Comparison of ENCODE assay signal across 25 cellular contexts in genomic region chrX:154597221-154597620, GRCh38. TPM values are rescaled to one million over a fixed set of nuclear protein-coding genes. Genes with fewer than 3 reads are reported as not detected.
DNase-seq lines count a peak whose midpoint lies in the region; ATAC-seq, FAIRE-seq and TF ChIP-seq lines count a peak whose summit lies in the region.
"Had no signal": no experiment of that assay in that cellular context is flagged by ENCODE, and none has a peak within 500 bp of the region (broad histone marks: within the 10 kb centered on the region; RNA-seq: fewer than 3 reads in every experiment).

No MANE protein-coding gene starts in this region.

- H3K27ac ChIP-seq in GM23338 (ENCODE audit: low read depth) (peak overlapping the region; percentile 80), Panc1 (ENCODE audit: low read length) (peak overlapping the region; percentile 74), K562 (ENCODE audit: extremely low read depth, low read depth, low read length) (no peak overlapping the region), mesendoderm (ENCODE audit: low read depth, low read length) (no peak overlapping the region), brain microvascular endothelial cell (no peak overlapping the region), endodermal cell (ENCODE audit: low read depth, low read length) (no peak overlapping the region)
- H3K27ac ChIP-seq: C4-2B had no signal

- ATAC-seq in GM23338 (no peak), Panc1 (no peak), K562 (no peak), GM19023 (IDR thresholded peaks at IDR 0.05; ENCODE audit: unreplicated experiment) (no peak)
- ATAC-seq: HepG2 had no signal

- H3K9me2 ChIP-seq in GM23338 (ENCODE audit: insufficient read depth): no peaks in the 10 kb centered on the region

- H3K79me2 ChIP-seq in GM23338 (replicated peaks; ENCODE audit: insufficient read depth): no peaks in the 10 kb centered on the region
- H3K79me2 ChIP-seq in K562 (ENCODE audit: control insufficient read depth, insufficient read depth, low read length): no peaks in the 10 kb centered on the region
- H3K79me2 ChIP-seq in mesendoderm (ENCODE audit: control insufficient read depth, insufficient read depth, low read length): no peaks in the 10 kb centered on the region

- H3K4me2 ChIP-seq in GM23338 (no peak overlapping the region), K562 (ENCODE audit: insufficient read depth, low read length) (no peak overlapping the region), mesendoderm (ENCODE audit: low read length) (no peak overlapping the region)

- WGBS in K562 (ENCODE audit: insufficient coverage, low coverage, missing lambda C conversion rate): 20% methylated on average over 12 of the region's 12 CpGs
- no CpG with 5 or more reads among the region's 12 CpGs for WGBS in mesendoderm (ENCODE audit: extremely low coverage, insufficient coverage, low lambda C conversion rate)
- 94 to 100% methylated on average over 2 to 12 of the region's 12 CpGs for WGBS in endodermal cell (ENCODE audit: insufficient coverage in 1 of 2, insufficient read length in 1 of 2), 2 experiments

- H3K79me1 ChIP-seq in mesendoderm (ENCODE audit: low read length): no peaks in the 10 kb centered on the region

- H3K4me1 Mint-ChIP-seq in GM23338: peaks cover 26% of the 10 kb centered on the region
- no peaks in the 10 kb centered on the region for H3K4me1 Mint-ChIP-seq in endodermal cell

- H3K9ac ChIP-seq in K562 (ENCODE audit: insufficient read depth in 1 of 2, low read depth in 2 of 2, low read length in 2 of 2) (no peak overlapping the region), mesendoderm (ENCODE audit: low read length) (no peak overlapping the region), endodermal cell (ENCODE audit: extremely low read depth, low read length, poor library complexity, severe bottlenecking) (no peak overlapping the region)

- no peak overlapping the region for H2BK120ac ChIP-seq in mesendoderm (ENCODE audit: low read depth, low read length)

- no peak overlapping the region for H2BK15ac ChIP-seq in mesendoderm (replicated peaks; ENCODE audit: low read depth)

- no peak overlapping the region for H3K23ac ChIP-seq in mesendoderm (ENCODE audit: low read length)

- H4K8ac ChIP-seq in mesendoderm (ENCODE audit: low read depth, low read length): no peak overlapping the region

- no peak overlapping the region for H3K4ac ChIP-seq in mesendoderm (ENCODE audit: low read depth, low read length)

- H3K4me3 Mint-ChIP-seq in GM23338: no peak overlapping the region; the same call in 2 of the 3 replicates
- no peak overlapping the region for H3K4me3 Mint-ChIP-seq in endodermal cell
- H3K4me3 Mint-ChIP-seq: CD8-positive, alpha-beta memory T cell; HFFc6 had no signal

- H4K20me1 ChIP-seq in GM23338 (replicated peaks; ENCODE audit: insufficient read depth) (no peaks in the 10 kb centered on the region), K562 (replicated peaks; ENCODE audit: control insufficient read depth, insufficient read depth, low read length) (no peaks in the 10 kb centered on the region)

- H3K9me3 Mint-ChIP-seq in GM23338: peaks cover 25% of the 10 kb centered on the region; the same call in 2 of the 3 replicates
- peaks cover 80% of the 10 kb centered on the region for H3K9me3 Mint-ChIP-seq in endodermal cell
- H3K9me3 Mint-ChIP-seq: HFFc6 had no signal

- no peak for TF ChIP-seq EP300 in K562 (IDR thresholded peaks at IDR 0.05; ENCODE audit: low read length)

- TF ChIP-seq CTCF in GM23338 (conservative IDR thresholded peaks at IDR 0.05; ENCODE audit: low read depth in 2 of 2) (no peak), Panc1 (IDR thresholded peaks at IDR 0.05) (no peak), K562 (IDR thresholded peaks at IDR 0.05 in 2 of 3, conservative IDR thresholded peaks at IDR 0.05 in 1 of 3; ENCODE audit: insufficient read depth in 2 of 3, low read depth in 1 of 3, low read length in 3 of 3) (no peak), brain microvascular endothelial cell (IDR thresholded peaks at IDR 0.05; ENCODE audit: low read depth, low read length, missing control alignments) (no peak), endodermal cell (conservative IDR thresholded peaks at IDR 0.05) (no peak)

- DNase-seq in GM23338 (ENCODE audit: low spot score): no peak
- DNase-seq in Panc1 (ENCODE audit: low read depth, low spot score): no peak
- no peak for DNase-seq in K562 (ENCODE audit: extremely low read depth in 1 of 4, low spot score in 3 of 4)
- DNase-seq in mesendoderm: peak; percentile 5
- no peak for DNase-seq in globus pallidus (ENCODE audit: low spot score)
- DNase-seq in brain microvascular endothelial cell: no peak
- no peak for DNase-seq in endodermal cell
- DNase-seq: CD8-positive, alpha-beta memory T cell; GDM1; KBM-7; NCI-H1092; NCI-H1436; NCI-H187 treated with DMSO at 0.1 percent for 48 hours; NCI-H2107; NCI-H82; SHP77 had no signal

- no peak for TF ChIP-seq POLR2A in K562 (conservative IDR thresholded peaks at IDR 0.05)

- intact Hi-C loops in Panc1 (cut with micrococcal nuclease; ENCODE audit: unreplicated experiment) (no loop called here), K562 (cut with micrococcal nuclease) (no loop called here)

- H3K9me3 ChIP-seq in Panc1 (ENCODE audit: control insufficient read depth, insufficient read depth, low read depth, low read length): no peaks in the 10 kb centered on the region
- H3K9me3 ChIP-seq in K562 (replicated peaks; ENCODE audit: control insufficient read depth, insufficient read depth, low read depth, low read length): no peaks in the 10 kb centered on the region; the same call in 1 of the 2 replicates
- peaks cover 12% of the 10 kb centered on the region for H3K9me3 ChIP-seq in endodermal cell (ENCODE audit: control insufficient read depth, low read length)

- H3K4me1 ChIP-seq in GM23338 (ENCODE audit: insufficient read depth) (peaks cover 11% of the 10 kb centered on the region), Panc1 (ENCODE audit: control insufficient read depth, insufficient read depth, low read length) (peaks cover 12% of the 10 kb centered on the region), K562 (replicated peaks in 1 of 2; ENCODE audit: control insufficient read depth in 2 of 2, insufficient read depth in 2 of 2, low read length in 2 of 2) (peaks cover 0 to 9% of the 10 kb centered on the region in 2 experiments; a peak in 2 of 5 replicates), mesendoderm (ENCODE audit: control insufficient read depth, low read depth, low read length) (no peaks in the 10 kb centered on the region), endodermal cell (ENCODE audit: control insufficient read depth, insufficient read depth, low read length) (no peaks in the 10 kb centered on the region)

- POLR2A ChIA-PET in Panc1 (lab: Charles Lee): no interaction called here
- POLR2A ChIA-PET in K562 (lab: Yijun Ruan, JAX): no interaction called here

- no peak overlapping the region for H3K56ac ChIP-seq in mesendoderm (ENCODE audit: low read length)

- FAIRE-seq in K562 (lab: Jason Lieb, UNC): no peak
- FAIRE-seq: A204.1, GM18507, GM19239, HepG2 had no signal

- BruUV-seq in Panc1 (replicated peaks; lab: Mats Ljungman, UMichigan): no TSS peak
- no TSS peak for BruUV-seq in K562 (replicated peaks; lab: Mats Ljungman, UMichigan)

- H3K36me3 Mint-ChIP-seq in GM23338 (ENCODE audit: low read depth) (peaks cover 23% of the 10 kb centered on the region), endodermal cell (ENCODE audit: low read depth) (no peaks in the 10 kb centered on the region)
- H3K36me3 Mint-ChIP-seq: CD8-positive, alpha-beta memory T cell had no signal

- H3K27me3 Mint-ChIP-seq in GM23338 (ENCODE audit: insufficient read depth, low read depth, poor library complexity) (peaks cover 4% of the 10 kb centered on the region), endodermal cell (ENCODE audit: insufficient read depth) (peaks cover 25% of the 10 kb centered on the region)

- H3F3A ChIP-seq in GM23338 (replicated peaks; ENCODE audit: low read depth): no peaks in the 10 kb centered on the region

- no peak overlapping the region for H3K18ac ChIP-seq in mesendoderm (ENCODE audit: low read length)

- no peak overlapping the region for H2AK5ac ChIP-seq in mesendoderm (ENCODE audit: low read length)

- H4K5ac ChIP-seq in mesendoderm (ENCODE audit: low read length): no peak overlapping the region

- in situ Hi-C loops in Panc1 (cut with HindIII; ENCODE audit: low pct_unique_long_range_greater_than_20kb, low sequenced_read_pairs): no loop called here
- in situ Hi-C loops in K562 (cut with MboI): loop anchor here (25.0 kb wide), 1 partner anchor 140 kb away; no protein-coding TSS in a partner anchor
- in situ Hi-C loops in brain microvascular endothelial cell (cut with HindIII; ENCODE audit: low pct_ligation_motif_present, low sequenced_read_pairs): no loop called here

- CTCF ChIA-PET in Panc1 (lab: Charles Lee): no interaction called here
- CTCF ChIA-PET in K562 (lab: Yijun Ruan, JAX; ENCODE audit: low intra/inter-chr PET ratio): no interaction called here

- no peak overlapping the region for H3K4me3 ChIP-seq in GM23338
- H3K4me3 ChIP-seq in Panc1 (ENCODE audit: low read depth in 2 of 2, low read length in 2 of 2): no peak overlapping the region
- no peak overlapping the region for H3K4me3 ChIP-seq in K562
- no peak overlapping the region for H3K4me3 ChIP-seq in mesendoderm (ENCODE audit: low read length)
- H3K4me3 ChIP-seq in brain microvascular endothelial cell (ENCODE audit: low read depth, low read length): no peak overlapping the region
- H3K4me3 ChIP-seq in endodermal cell (ENCODE audit: low read length): no peak overlapping the region

- H2AFZ ChIP-seq in GM23338 (no peak overlapping the region), K562 (ENCODE audit: low read depth, low read length) (no peak overlapping the region)

- no peak for TF ChIP-seq RAD21 in K562 (CRISPR knock-in tag; conservative IDR thresholded peaks at IDR 0.05 in 1 of 2, IDR thresholded peaks at IDR 0.05 in 1 of 2)

- H3K9me1 ChIP-seq in K562 (ENCODE audit: control insufficient read depth, insufficient read depth, low read length): no peaks in the 10 kb centered on the region

- H3K27me3 ChIP-seq in GM23338 (ENCODE audit: insufficient read depth): no peaks in the 10 kb centered on the region
- no peaks in the 10 kb centered on the region for H3K27me3 ChIP-seq in Panc1 (ENCODE audit: control insufficient read depth, insufficient read depth, low read length)
- peaks cover 6 to 41% of the 10 kb centered on the region in 2 experiments; a peak in 3 of 5 replicates for H3K27me3 ChIP-seq in K562 (ENCODE audit: control insufficient read depth in 2 of 2, insufficient read depth in 2 of 2, low read length in 2 of 2)
- H3K27me3 ChIP-seq in mesendoderm (ENCODE audit: insufficient read depth, low read length, poor library complexity): no peaks in the 10 kb centered on the region
- H3K27me3 ChIP-seq in brain microvascular endothelial cell (replicated peaks): no peaks in the 10 kb centered on the region
- H3K27me3 ChIP-seq in endodermal cell (ENCODE audit: control insufficient read depth, insufficient read depth, low read length, poor library complexity, severe bottlenecking): no peaks in the 10 kb centered on the region

- H2BK5ac ChIP-seq in mesendoderm (ENCODE audit: low read length): no peak overlapping the region

- H3K36me3 ChIP-seq in GM23338 (ENCODE audit: insufficient read depth): no peaks in the 10 kb centered on the region
- no peaks in the 10 kb centered on the region for H3K36me3 ChIP-seq in Panc1 (ENCODE audit: control insufficient read depth, insufficient read depth, low read length)
- H3K36me3 ChIP-seq in K562 (ENCODE audit: control insufficient read depth, insufficient read depth, low read length): no peaks in the 10 kb centered on the region
- H3K36me3 ChIP-seq in mesendoderm (ENCODE audit: control insufficient read depth, insufficient read depth, low read length): no peaks in the 10 kb centered on the region
- no peaks in the 10 kb centered on the region for H3K36me3 ChIP-seq in brain microvascular endothelial cell (replicated peaks)
- H3K36me3 ChIP-seq in endodermal cell (ENCODE audit: control insufficient read depth, insufficient read depth, low read length): no peaks in the 10 kb centered on the region

- H3K27ac Mint-ChIP-seq in GM23338 (no peak overlapping the region; the same call in 1 of the 2 replicates), endodermal cell (no peak overlapping the region)
- H3K27ac Mint-ChIP-seq: HFFc6 had no signal

RNA-seq across cellular contexts. Expression of gene CTAG1A, which starts 12.3 kb away (rescaled TPM):
- not detected in 2 replicates for total RNA-seq in GM23338 (2014; rRNA removed; shearing (Covaris generic))
- not detected in 2 replicates for polyA plus RNA-seq in GM23338 (2016; fragmentation: Nextera tagmentation; extraction: Ambion mirVana)
- total RNA-seq in Panc1 (2021; ENCODE audit: unreplicated experiment): not detected
- polyA plus RNA-seq in Panc1 (2012; ENCODE audit: insufficient read length): not detected
- total RNA-seq in K562 (2011; cell fraction: chromatin; rRNA removed; ENCODE audit: low replicate concordance): not detected in 2 replicates
- not detected in 2 replicates for total RNA-seq in K562 (2011; cell fraction: nucleolus; rRNA removed)
- total RNA-seq in K562 (2011; cell fraction: nucleoplasm; rRNA removed): not detected in 2 replicates
- 0.32 TPM in 1 of 2 replicates, not detected in the other for total RNA-seq in K562 (2014; rRNA removed)
- total RNA-seq in K562 (2014; rRNA removed; fragmentation: Illumina TruSeq; extraction: Trizol): not detected in 2 replicates
- total RNA-seq in K562 (2015; rRNA removed; fragmentation: Illumina TruSeq; extraction: Trizol): not detected in 2 replicates
- not detected in 2 replicates for total RNA-seq in K562 (2021)
- polyA plus RNA-seq in K562 (2011; rRNA removed): 0.12 TPM in 1 of 2 replicates, not detected in the other
- not detected in 2 replicates for polyA plus RNA-seq in K562 (2011; cell fraction: cytosol; rRNA removed)
- polyA plus RNA-seq in K562 (2011; cell fraction: nucleus; rRNA removed): not detected in 2 replicates
- not detected in 2 replicates for polyA plus RNA-seq in K562 (2012)
- not detected in 2 replicates for polyA plus RNA-seq in K562 (2014; fragmentation: Illumina TruSeq; extraction: Trizol)
- polyA plus RNA-seq in K562 (2014; fragmentation: Nextera tagmentation; extraction: Ambion mirVana): not detected
- not detected in 2 replicates for polyA plus RNA-seq in K562 (2014; rRNA removed)
- polyA minus RNA-seq in K562 (2011; rRNA and poly(A)+ RNA removed): not detected in 2 replicates
- not detected in 2 replicates for polyA minus RNA-seq in K562 (2011; cell fraction: cytosol; rRNA and poly(A)+ RNA removed)
- not detected in 2 replicates for polyA minus RNA-seq in K562 (2011; cell fraction: nucleus; rRNA and poly(A)+ RNA removed)
- polyA plus RNA-seq in mesendoderm (2013, experiment 1 of 2): not detected
- polyA plus RNA-seq in mesendoderm (2013, experiment 2 of 2): not detected
- not detected for total RNA-seq in endodermal cell
- not detected for polyA plus RNA-seq in endodermal cell (2013, experiment 1 of 2)
- not detected for polyA plus RNA-seq in endodermal cell (2013, experiment 2 of 2)
- total RNA-seq: CD8-positive, alpha-beta memory T cell; Daoy; H7; HepG2; HFFc6 had no signal
- polyA plus RNA-seq: CD8-positive, alpha-beta memory T cell; HepG2 had no signal

RNA-seq across cellular contexts. Expression of gene CTAG1B, which starts 21.9 kb away (rescaled TPM):
- total RNA-seq in GM23338 (2014; rRNA removed; shearing (Covaris generic)): not detected in 2 replicates
- polyA plus RNA-seq in GM23338 (2016; fragmentation: Nextera tagmentation; extraction: Ambion mirVana) (not detected in 2 replicates), K562 (2011; rRNA removed) (not detected in 2 replicates), K562 (2014; fragmentation: Illumina TruSeq; extraction: Trizol) (not detected in 2 replicates), K562 (2014; fragmentation: Nextera tagmentation; extraction: Ambion mirVana) (not detected), K562 (2014; rRNA removed) (not detected in 2 replicates)
- total RNA-seq in Panc1 (2021; ENCODE audit: unreplicated experiment) (not detected), K562 (2014; rRNA removed) (not detected in 2 replicates), K562 (2014; rRNA removed; fragmentation: Illumina TruSeq; extraction: Trizol) (not detected in 2 replicates), K562 (2015; rRNA removed; fragmentation: Illumina TruSeq; extraction: Trizol) (not detected in 2 replicates), K562 (2021) (not detected in 2 replicates), endodermal cell (not detected)
- polyA plus RNA-seq in Panc1 (2012; ENCODE audit: insufficient read length): not detected
- not detected in 2 replicates for total RNA-seq in K562 (2011; cell fraction: chromatin; rRNA removed; ENCODE audit: low replicate concordance)
- not detected in 2 replicates for total RNA-seq in K562 (2011; cell fraction: nucleolus; rRNA removed)
- total RNA-seq in K562 (2011; cell fraction: nucleoplasm; rRNA removed): not detected in 2 replicates
- not detected in 2 replicates for polyA plus RNA-seq in K562 (2011; cell fraction: cytosol; rRNA removed)
- not detected in 2 replicates for polyA plus RNA-seq in K562 (2011; cell fraction: nucleus; rRNA removed)
- polyA plus RNA-seq in K562 (2012): not detected in 2 replicates
- polyA minus RNA-seq in K562 (2011; rRNA and poly(A)+ RNA removed): not detected in 2 replicates
- polyA minus RNA-seq in K562 (2011; cell fraction: cytosol; rRNA and poly(A)+ RNA removed): not detected in 2 replicates
- not detected in 2 replicates for polyA minus RNA-seq in K562 (2011; cell fraction: nucleus; rRNA and poly(A)+ RNA removed)
- not detected for polyA plus RNA-seq in mesendoderm (2013, experiment 1 of 2)
- polyA plus RNA-seq in mesendoderm (2013, experiment 2 of 2): not detected
- polyA plus RNA-seq in endodermal cell (2013, experiment 1 of 2): not detected
- not detected for polyA plus RNA-seq in endodermal cell (2013, experiment 2 of 2)
- total RNA-seq: CD8-positive, alpha-beta memory T cell; Daoy; H7; HepG2; HFFc6 had no signal
- polyA plus RNA-seq: CD8-positive, alpha-beta memory T cell; HepG2 had no signal

RNA-seq across cellular contexts. Expression of gene IKBKG, which starts 49.8 kb away (rescaled TPM):
- 13.5 and 14.9 TPM in 2 replicates for total RNA-seq in GM23338 (2014; rRNA removed; shearing (Covaris generic))
- polyA plus RNA-seq in GM23338 (2016; fragmentation: Nextera tagmentation; extraction: Ambion mirVana) (11.5 and 12.6 TPM in 2 replicates), K562 (2011; rRNA removed) (23.4 and 29.9 TPM in 2 replicates), K562 (2014; fragmentation: Illumina TruSeq; extraction: Trizol) (18.6 and 29.3 TPM in 2 replicates), K562 (2014; fragmentation: Nextera tagmentation; extraction: Ambion mirVana) (under 1 TPM; 0.68 to 0.99 TPM), K562 (2014; rRNA removed) (52.9 and 60.0 TPM in 2 replicates)
- total RNA-seq in Panc1 (2021; ENCODE audit: unreplicated experiment) (76.3 TPM), K562 (2014; rRNA removed) (28.2 and 45.3 TPM in 2 replicates), K562 (2014; rRNA removed; fragmentation: Illumina TruSeq; extraction: Trizol) (6.8 and 10.6 TPM in 2 replicates), K562 (2015; rRNA removed; fragmentation: Illumina TruSeq; extraction: Trizol) (21.9 and 22.2 TPM in 2 replicates), K562 (2021) (46.2 and 51.8 TPM in 2 replicates), endodermal cell (10 to 100 TPM; 19.8 to 20.3 TPM)
- 104 TPM for polyA plus RNA-seq in Panc1 (2012; ENCODE audit: insufficient read length)
- 24.9 and 66.1 TPM in 2 replicates for total RNA-seq in K562 (2011; cell fraction: chromatin; rRNA removed; ENCODE audit: low replicate concordance)
- 52.9 and 57.4 TPM in 2 replicates for total RNA-seq in K562 (2011; cell fraction: nucleolus; rRNA removed)
- 30.5 and 36.4 TPM in 2 replicates for total RNA-seq in K562 (2011; cell fraction: nucleoplasm; rRNA removed)
- polyA plus RNA-seq in K562 (2011; cell fraction: cytosol; rRNA removed): 34.4 and 69.6 TPM in 2 replicates
- polyA plus RNA-seq in K562 (2011; cell fraction: nucleus; rRNA removed): 90.6 and 112 TPM in 2 replicates
- polyA plus RNA-seq in K562 (2012): 32.7 and 39.8 TPM in 2 replicates
- 4.2 and 5.7 TPM in 2 replicates for polyA minus RNA-seq in K562 (2011; rRNA and poly(A)+ RNA removed)
- 16.6 and 19.2 TPM in 2 replicates for polyA minus RNA-seq in K562 (2011; cell fraction: cytosol; rRNA and poly(A)+ RNA removed)
- 19.4 and 22.9 TPM in 2 replicates for polyA minus RNA-seq in K562 (2011; cell fraction: nucleus; rRNA and poly(A)+ RNA removed)
- polyA plus RNA-seq in mesendoderm (2013, experiment 1 of 2): 11.1 TPM
- polyA plus RNA-seq in mesendoderm (2013, experiment 2 of 2): 11.7 TPM
- 16.9 TPM for polyA plus RNA-seq in endodermal cell (2013, experiment 1 of 2)
- polyA plus RNA-seq in endodermal cell (2013, experiment 2 of 2): 17.1 TPM

RNA-seq across cellular contexts. Expression of gene G6PD, which starts 50.6 kb away (rescaled TPM):
- total RNA-seq in GM23338 (2014; rRNA removed; shearing (Covaris generic)): 66.2 and 66.7 TPM in 2 replicates
- polyA plus RNA-seq in GM23338 (2016; fragmentation: Nextera tagmentation; extraction: Ambion mirVana) (14.3 and 14.4 TPM in 2 replicates), K562 (2011; rRNA removed) (44.6 and 133 TPM in 2 replicates), K562 (2014; fragmentation: Illumina TruSeq; extraction: Trizol) (222 and 260 TPM in 2 replicates), K562 (2014; fragmentation: Nextera tagmentation; extraction: Ambion mirVana) (10 to 100 TPM in 1 of 2 experiments, 1 to 10 TPM in 1; 2.9 to 18.3 TPM), K562 (2014; rRNA removed) (86.3 and 104 TPM in 2 replicates)
- total RNA-seq in Panc1 (2021; ENCODE audit: unreplicated experiment) (615 TPM), K562 (2014; rRNA removed) (80.2 and 104 TPM in 2 replicates), K562 (2014; rRNA removed; fragmentation: Illumina TruSeq; extraction: Trizol) (28.7 and 44.7 TPM in 2 replicates), K562 (2015; rRNA removed; fragmentation: Illumina TruSeq; extraction: Trizol) (66.4 and 73.6 TPM in 2 replicates), K562 (2021) (205 and 212 TPM in 2 replicates), endodermal cell (10 to 100 TPM; 71.7 to 81.4 TPM)
- 973 TPM for polyA plus RNA-seq in Panc1 (2012; ENCODE audit: insufficient read length)
- total RNA-seq in K562 (2011; cell fraction: chromatin; rRNA removed; ENCODE audit: low replicate concordance): 99.3 and 369 TPM in 2 replicates
- total RNA-seq in K562 (2011; cell fraction: nucleolus; rRNA removed): 201 and 212 TPM in 2 replicates
- 122 and 126 TPM in 2 replicates for total RNA-seq in K562 (2011; cell fraction: nucleoplasm; rRNA removed)
- 69.2 and 84.8 TPM in 2 replicates for polyA plus RNA-seq in K562 (2011; cell fraction: cytosol; rRNA removed)
- 266 and 292 TPM in 2 replicates for polyA plus RNA-seq in K562 (2011; cell fraction: nucleus; rRNA removed)
- polyA plus RNA-seq in K562 (2012): 217 and 238 TPM in 2 replicates
- 39.7 and 47.5 TPM in 2 replicates for polyA minus RNA-seq in K562 (2011; rRNA and poly(A)+ RNA removed)
- 94.5 and 147 TPM in 2 replicates for polyA minus RNA-seq in K562 (2011; cell fraction: cytosol; rRNA and poly(A)+ RNA removed)
- polyA minus RNA-seq in K562 (2011; cell fraction: nucleus; rRNA and poly(A)+ RNA removed): 96.3 and 128 TPM in 2 replicates
- 47.0 TPM for polyA plus RNA-seq in mesendoderm (2013, experiment 1 of 2)
- polyA plus RNA-seq in mesendoderm (2013, experiment 2 of 2): 49.5 TPM
- polyA plus RNA-seq in endodermal cell (2013, experiment 1 of 2): 69.5 TPM
- polyA plus RNA-seq in endodermal cell (2013, experiment 2 of 2): 64.0 TPM

RNA-seq across cellular contexts. Expression of gene CTAG2, which starts 56.2 kb away (rescaled TPM):
- total RNA-seq in GM23338 (2014; rRNA removed; shearing (Covaris generic)): 0.87 TPM in 1 of 2 replicates, not detected in the other
- polyA plus RNA-seq in GM23338 (2016; fragmentation: Nextera tagmentation; extraction: Ambion mirVana): not detected in 2 replicates
- total RNA-seq in Panc1 (2021; ENCODE audit: unreplicated experiment): not detected
- not detected for polyA plus RNA-seq in Panc1 (2012; ENCODE audit: insufficient read length)
- total RNA-seq in K562 (2011; cell fraction: chromatin; rRNA removed; ENCODE audit: low replicate concordance): 0.46 and 5.7 TPM in 2 replicates
- 11.4 and 15.0 TPM in 2 replicates for total RNA-seq in K562 (2011; cell fraction: nucleolus; rRNA removed)
- 4.5 and 7.5 TPM in 2 replicates for total RNA-seq in K562 (2011; cell fraction: nucleoplasm; rRNA removed)
- 63.0 and 68.5 TPM in 2 replicates for total RNA-seq in K562 (2014; rRNA removed)
- 4.1 and 8.2 TPM in 2 replicates for total RNA-seq in K562 (2014; rRNA removed; fragmentation: Illumina TruSeq; extraction: Trizol)
- total RNA-seq in K562 (2015; rRNA removed; fragmentation: Illumina TruSeq; extraction: Trizol): 18.8 and 21.0 TPM in 2 replicates
- 36.0 and 38.0 TPM in 2 replicates for total RNA-seq in K562 (2021)
- polyA plus RNA-seq in K562 (2011; rRNA removed): 26.1 and 117 TPM in 2 replicates
- polyA plus RNA-seq in K562 (2011; cell fraction: cytosol; rRNA removed): 120 and 146 TPM in 2 replicates
- 36.9 and 90.9 TPM in 2 replicates for polyA plus RNA-seq in K562 (2011; cell fraction: nucleus; rRNA removed)
- 23.1 and 25.2 TPM in 2 replicates for polyA plus RNA-seq in K562 (2012)
- polyA plus RNA-seq in K562 (2014; fragmentation: Illumina TruSeq; extraction: Trizol): 9.1 and 15.1 TPM in 2 replicates
- polyA plus RNA-seq in K562 (2014; fragmentation: Nextera tagmentation; extraction: Ambion mirVana): 1 to 10 TPM; 1.7 to 2.1 TPM
- polyA plus RNA-seq in K562 (2014; rRNA removed): 54.7 and 56.0 TPM in 2 replicates
- 7.5 and 13.5 TPM in 2 replicates for polyA minus RNA-seq in K562 (2011; rRNA and poly(A)+ RNA removed)
- polyA minus RNA-seq in K562 (2011; cell fraction: cytosol; rRNA and poly(A)+ RNA removed): 22.1 and 70.0 TPM in 2 replicates
- polyA minus RNA-seq in K562 (2011; cell fraction: nucleus; rRNA and poly(A)+ RNA removed): 5.0 and 19.5 TPM in 2 replicates
- not detected for polyA plus RNA-seq in mesendoderm (2013, experiment 1 of 2)
- polyA plus RNA-seq in mesendoderm (2013, experiment 2 of 2): not detected
- total RNA-seq in endodermal cell: not detected
- not detected for polyA plus RNA-seq in endodermal cell (2013, experiment 1 of 2)
- not detected for polyA plus RNA-seq in endodermal cell (2013, experiment 2 of 2)
- total RNA-seq: H7, HepG2, HFFc6 had no signal
- polyA plus RNA-seq: CD8-positive, alpha-beta memory T cell; HepG2 had no signal

Comparison
In these comparisons a context has a peak if more than half of its experiments do, and no peak if none do; other contexts are left out.
1. H3K27ac ChIP-seq: peak in GM23338 (single experiment) and Panc1 (single experiment); none in K562 (single experiment), mesendoderm (single experiment), brain microvascular endothelial cell (single experiment) and endodermal cell (single experiment).